Comparison of ENCODE assay signal across 21 cellular contexts in genomic region chr15:69952210-69952555, GRCh38.
DNase-seq lines count a peak whose midpoint lies in the region; ATAC-seq, FAIRE-seq and TF ChIP-seq lines count a peak whose summit lies in the region.
"Had no signal": no experiment of that assay in that cellular context is flagged by ENCODE, and none has a peak within 500 bp of the region (broad histone marks: within the 10 kb centered on the region; RNA-seq: fewer than 3 reads in every experiment).

No MANE protein-coding gene starts in this region.

- H3K4me2 ChIP-seq in K562 (ENCODE audit: insufficient read depth, low read length) = no peak overlapping the region

- no peak for TF ChIP-seq RAD21 in K562 (CRISPR knock-in tag; conservative IDR thresholded peaks at IDR 0.05 in 1 of 2, IDR thresholded peaks at IDR 0.05 in 1 of 2)

- peaks cover 0 to 10% of the 10 kb centered on the region in 2 experiments; a peak in 3 of 5 replicates for H3K27me3 ChIP-seq in K562 (ENCODE audit: control insufficient read depth in 2 of 2, insufficient read depth in 2 of 2, low read length in 2 of 2)

- no TSS peak for BruUV-seq in K562 (replicated peaks; lab: Mats Ljungman, UMichigan)

- no peak overlapping the region for H3K27ac ChIP-seq in HEK293 (ENCODE audit: extremely low read depth, low read depth, low read length)
- H3K27ac ChIP-seq in K562 (ENCODE audit: extremely low read depth, low read depth, low read length) = no peak overlapping the region

- H4K20me1 ChIP-seq in K562 (replicated peaks; ENCODE audit: control insufficient read depth, insufficient read depth, low read length) = no peaks in the 10 kb centered on the region

- CTCF ChIA-PET in HEK293 (lab: Yijun Ruan, JAX) (interaction anchor here (0.6 kb wide), 1 partner anchor 53 kb away, joined by 4 read pairs; no protein-coding TSS in a partner anchor), K562 (lab: Yijun Ruan, JAX; ENCODE audit: low intra/inter-chr PET ratio) (no interaction called here)

- no peak overlapping the region for H3K4me3 ChIP-seq in HEK293 (ENCODE audit: low read depth, low read length)
- H3K4me3 ChIP-seq in LNCaP clone FGC (ENCODE audit: low read depth, low read length) = 0 out of 2 replicates have a peak overlapping the region, but pooled peaks have one; percentile 12
- no peak overlapping the region for H3K4me3 ChIP-seq in K562

- intact Hi-C loops in K562 (cut with micrococcal nuclease) (no loop called here), Right ventricle myocardium inferior (cut with DNase I) (no loop called here)

- H2AFZ ChIP-seq in K562 (ENCODE audit: low read depth, low read length) = 0 out of 2 replicates have a peak overlapping the region, but pooled peaks have one; percentile 32

- no peak for TF ChIP-seq EP300 in K562 (IDR thresholded peaks at IDR 0.05; ENCODE audit: low read length)

- H3K4me1 ChIP-seq in HEK293 (ENCODE audit: control insufficient read depth, insufficient read depth, low read length) (no peaks in the 10 kb centered on the region), K562 (replicated peaks in 1 of 2; ENCODE audit: control insufficient read depth in 2 of 2, insufficient read depth in 2 of 2, low read length in 2 of 2) (no peaks in the 10 kb centered on the region)

- H3K9me1 ChIP-seq in K562 (ENCODE audit: control insufficient read depth, insufficient read depth, low read length) = no peaks in the 10 kb centered on the region

- in situ Hi-C loops in K562 (cut with MboI) = no loop called here

- H3K36me3 ChIP-seq in HEK293 (ENCODE audit: control insufficient read depth in 2 of 2, insufficient read depth in 1 of 2, low read length in 2 of 2) = no peaks in the 10 kb centered on the region
- H3K36me3 ChIP-seq in K562 (ENCODE audit: control insufficient read depth, insufficient read depth, low read length) = no peaks in the 10 kb centered on the region

- no peak for FAIRE-seq in K562 (lab: Jason Lieb, UNC)
- FAIRE-seq: GM12892 had no signal

- DNase-seq in LNCaP clone FGC (ENCODE audit: low read depth) (no peak), K562 (ENCODE audit: extremely low read depth in 1 of 4, low spot score in 3 of 4) (peak in 1 of 4 experiments; percentile 13), ureter (ENCODE audit: low spot score) (peak; percentile 12), Right ventricle myocardium inferior (ENCODE audit: missing footprints) (no peak), amygdala (lab: John Stamatoyannopoulos, UW) (no peak)
- DNase-seq: CD8-positive, alpha-beta memory T cell; DMS 273 treated with DMSO at 0.1 percent for 48 hours; DND-41; Karpas-422; NCI-H1092 treated with DMSO at 0.1 percent for 48 hours; NCI-H1436 treated with DMSO at 0.1 percent for 48 hours; NCI-H446 treated with DMSO at 0.1 percent for 48 hours; NCI-H526; SIG-M5; T-helper 17 cell had no signal

- POLR2A ChIA-PET in HEK293 (lab: Yijun Ruan, JAX) = no interaction called here
- POLR2A ChIA-PET in K562 (lab: Yijun Ruan, JAX) = no interaction called here

- 4% methylated on average over 7 of the region's 7 CpGs for WGBS in K562 (ENCODE audit: insufficient coverage, low coverage, missing lambda C conversion rate)

- ATAC-seq in K562 (peak; percentile 70), HG03196 (IDR thresholded peaks at IDR 0.05; ENCODE audit: unreplicated experiment) (no peak), Right ventricle myocardium inferior (no peak)
- ATAC-seq: HCT116, Panc1, SK-N-SH treated with all-trans-retinoic acid at 6 μM for 48 hours, T-helper 17 cell had no signal

- no peaks in the 10 kb centered on the region for H3K9me3 ChIP-seq in HEK293 (ENCODE audit: control insufficient read depth, insufficient read depth, low read depth, low read length)
- H3K9me3 ChIP-seq in K562 (replicated peaks; ENCODE audit: control insufficient read depth, insufficient read depth, low read depth, low read length) = no peaks in the 10 kb centered on the region

- H3K9ac ChIP-seq in K562 (ENCODE audit: insufficient read depth in 1 of 2, low read depth in 2 of 2, low read length in 2 of 2) = no peak overlapping the region

- TF ChIP-seq CTCF in HEK293 (tag by site-specific recombination; IDR thresholded peaks at IDR 0.05) (0 out of 2 replicates have a peak, but pooled peaks have one; percentile 2), LNCaP clone FGC (IDR thresholded peaks at IDR 0.05; ENCODE audit: control insufficient read depth, extremely low read depth, insufficient read depth) (no peak), K562 (IDR thresholded peaks at IDR 0.05 in 2 of 3, conservative IDR thresholded peaks at IDR 0.05 in 1 of 3; ENCODE audit: insufficient read depth in 2 of 3, low read depth in 1 of 3, low read length in 3 of 3) (no peak)

- no peaks in the 10 kb centered on the region for H3K79me2 ChIP-seq in K562 (ENCODE audit: control insufficient read depth, insufficient read depth, low read length)

- TF ChIP-seq POLR2A in K562 (conservative IDR thresholded peaks at IDR 0.05) = no peak

TF ChIP-seq in HEK293, 187 proteins besides CTCF, POLR2A, EP300 and RAD21:
- TF ChIP-seq ZBTB20 (tag by site-specific recombination; IDR thresholded peaks at IDR 0.05) (no peak), ZBTB8A (tag by site-specific recombination; IDR thresholded peaks at IDR 0.05) (no peak), PRDM4 (tag by site-specific recombination; IDR thresholded peaks at IDR 0.05) (no peak), WT1 (tag by site-specific recombination; IDR thresholded peaks at IDR 0.05) (no peak), IKZF3 (tag by site-specific recombination; IDR thresholded peaks at IDR 0.05) (no peak), ZNF658 (tag by site-specific recombination; IDR thresholded peaks at IDR 0.05) (no peak)
TF ChIP-seq in HEK293: peak in this region for 0.

TF ChIP-seq in K562, 482 proteins besides CTCF, POLR2A, EP300 and RAD21:
- no peak for TF ChIP-seq SMARCA4 (IDR thresholded peaks at IDR 0.05)
- TF ChIP-seq STAG1 (CRISPR knock-in tag; IDR thresholded peaks at IDR 0.05; ENCODE audit: borderline replicate concordance) = no peak
- TF ChIP-seq TOE1 (IDR thresholded peaks at IDR 0.05; ENCODE audit: borderline replicate concordance) = peak; percentile 52; the same call in 1 of the 2 replicates
- TF ChIP-seq TOE1 (CRISPR knock-in tag; IDR thresholded peaks at IDR 0.05; ENCODE audit: borderline replicate concordance, low read depth) = no peak
- TF ChIP-seq FOXA1 (IDR thresholded peaks at IDR 0.05; ENCODE audit: borderline replicate concordance) = no peak
- no peak for TF ChIP-seq IRF2 (CRISPR knock-in tag; IDR thresholded peaks at IDR 0.05)
- TF ChIP-seq TFE3 (CRISPR knock-in tag; IDR thresholded peaks at IDR 0.05) = peak; percentile 92
- TF ChIP-seq ZBTB1 (CRISPR knock-in tag; IDR thresholded peaks at IDR 0.05; ENCODE audit: borderline replicate concordance, low read depth) = no peak
- peak; percentile 51; the same call in 1 of the 2 replicates for TF ChIP-seq RAD51 (IDR thresholded peaks at IDR 0.05; ENCODE audit: borderline replicate concordance, low read depth)
- no peak for TF ChIP-seq MCM7 (IDR thresholded peaks at IDR 0.05)
- no peak for TF ChIP-seq JUNB (CRISPR knock-in tag; conservative IDR thresholded peaks at IDR 0.05)
- TF ChIP-seq USF2 (CRISPR knock-in tag; IDR thresholded peaks at IDR 0.05) = peak; percentile 74
- TF ChIP-seq ZNF3 (CRISPR knock-in tag; IDR thresholded peaks at IDR 0.05) = no peak

Comparison
In these comparisons a context has a peak if more than half of its experiments do, and no peak if none do; other contexts are left out.
1. Of the 44 proteins assayed by ChIP-seq in both K562 and HEK293: peak only in K562: none; only in HEK293: CTCF; in both: none; in neither: 43.